ENCODE assay signal across 23 cellular contexts in genomic region chr12:104415308-104415980, GRCh38. TPM values are rescaled to one million over a fixed set of nuclear protein-coding genes. Genes with fewer than 3 reads are reported as not detected.
A peak's percentile ranks its signal among the peaks of the same experiment; 100 is the strongest.
DNase-seq lines count a peak whose midpoint lies in the region; ATAC-seq and TF ChIP-seq lines count a peak whose summit lies in the region.
"Had no signal": no experiment of that assay in that cellular context is flagged by ENCODE, and none has a peak within 500 bp of the region (broad histone marks: within the 10 kb centered on the region; RNA-seq: fewer than 3 reads in every experiment).

No MANE protein-coding gene starts in this region.

- CTCF ChIA-PET in HCT116 (lab: Charles Lee), result no interaction called here
- CTCF ChIA-PET in OCI-LY7 (lab: Charles Lee; ENCODE audit: unreplicated experiment), result no interaction called here
- CTCF ChIA-PET in Caco-2 (lab: Charles Lee), result no interaction called here

- H2AFZ ChIP-seq in HCT116 (ENCODE audit: low read depth, low read length, poor library complexity, severe bottlenecking) (no peak overlapping the region), OCI-LY7 (ENCODE audit: low read length) (no peak overlapping the region)

- no peak overlapping the region for H3K4me3 ChIP-seq in HCT116 (replicated peaks in 1 of 2; ENCODE audit: low read depth in 1 of 2, low read length in 2 of 2)
- H3K4me3 ChIP-seq in HUES6 (ENCODE audit: low read depth, low read length), result no peak overlapping the region
- H3K4me3 ChIP-seq in OCI-LY7 (ENCODE audit: low read depth, low read length, poor library complexity, severe bottlenecking), result no peak overlapping the region
- H3K4me3 ChIP-seq in endodermal cell (ENCODE audit: low read length), result no peak overlapping the region
- H3K4me3 ChIP-seq in Caco-2 (ENCODE audit: low read depth, low read length), result no peak overlapping the region
- H3K4me3 ChIP-seq: A549; BLaER1 treated with 17β-estradiol and CSF1 and Interleukin-3, amounts not matched to agents 10 nM and 100 nM; HAP-1 had no signal

- RAD21 ChIA-PET in HCT116 (lab: Charles Lee; ENCODE audit: low non-redundant PET in 1 of 2, low total read pairs in 2 of 2, uncharacterized antibody in 2 of 2, unreplicated experiment in 2 of 2), result no interaction called here

- H3K9me3 ChIP-seq in HCT116 (ENCODE audit: control insufficient read depth in 1 of 2, insufficient read depth in 1 of 2, low read depth in 1 of 2, low read length in 2 of 2) (no peaks in the 10 kb centered on the region), HUES6 (ENCODE audit: control insufficient read depth, insufficient read depth, low read depth, low read length) (no peaks in the 10 kb centered on the region), OCI-LY7 (ENCODE audit: low read length) (no peaks in the 10 kb centered on the region), endodermal cell (ENCODE audit: control insufficient read depth, low read length) (peaks cover under 1% of the 10 kb centered on the region), Caco-2 (no peaks in the 10 kb centered on the region)
- H3K9me3 ChIP-seq: A549, BE2C, HAP-1 had no signal

- H3K4me1 Mint-ChIP-seq in endodermal cell, result peaks cover 20% of the 10 kb centered on the region
- peaks cover 5% of the 10 kb centered on the region for H3K4me1 Mint-ChIP-seq in Caco-2 (ENCODE audit: low read depth, unreplicated experiment)
- H3K4me1 Mint-ChIP-seq: CD14-positive monocyte; CD8-positive, alpha-beta memory T cell had no signal

- H3K4me1 ChIP-seq in HCT116 (ENCODE audit: control insufficient read depth in 1 of 2, insufficient read depth in 2 of 2, low read length in 2 of 2) (peaks cover 46 to 60% of the 10 kb centered on the region in 2 experiments), HUES6 (ENCODE audit: control insufficient read depth, insufficient read depth, low read length) (peaks cover 47% of the 10 kb centered on the region), OCI-LY7 (ENCODE audit: insufficient read depth, low read length, poor library complexity, severe bottlenecking) (peaks cover 19% of the 10 kb centered on the region), endodermal cell (ENCODE audit: control insufficient read depth, insufficient read depth, low read length) (peaks cover 7% of the 10 kb centered on the region), Caco-2 (no peaks in the 10 kb centered on the region)
- H3K4me1 ChIP-seq: BLaER1 treated with 17β-estradiol and CSF1 and Interleukin-3, amounts not matched to agents 10 nM and 100 nM; HAP-1 had no signal

- TF ChIP-seq RAD21 in HCT116 (IDR thresholded peaks at IDR 0.05; ENCODE audit: low read depth), result no peak

- TF ChIP-seq POLR2A in HCT116 (IDR thresholded peaks at IDR 0.05; ENCODE audit: borderline replicate concordance, extremely low read depth, insufficient read depth, insufficient read length), result no peak

- POLR2A ChIA-PET in HCT116 (lab: Charles Lee), result no interaction called here
- POLR2A ChIA-PET in OCI-LY7 (lab: Charles Lee), result no interaction called here
- POLR2A ChIA-PET in Caco-2 (lab: Charles Lee), result no interaction called here

- DNase-seq in HCT116 (ENCODE audit: low read depth, low spot score) (no peak), OCI-LY7 (ENCODE audit: low spot score) (no peak), endodermal cell (peak; percentile 71), NCI-H2227 treated with DMSO at 0.1 percent for 48 hours (lab: John Stamatoyannopoulos, UW) (no peak), T-helper 2 cell (no peak), Caco-2 (no peak), GM13977 (ENCODE audit: low spot score) (no peak)
- DNase-seq: 8988T; ACHN; AML-193; BE2C; Calu3; CD4-positive, alpha-beta T cell; CD8-positive, alpha-beta memory T cell; DMS53; DMS79 treated with DMSO at 0.1 percent for 48 hours; GF-D8; GOT3 had no signal

- BruUV-seq in HCT116 (replicated peaks; lab: Mats Ljungman, UMichigan) (no TSS peak), OCI-LY7 (replicated peaks; lab: Mats Ljungman, UMichigan) (no TSS peak), Caco-2 (replicated peaks; lab: Mats Ljungman, UMichigan) (no TSS peak)

- H3K9me3 Mint-ChIP-seq in endodermal cell (no peaks in the 10 kb centered on the region), Caco-2 (ENCODE audit: unreplicated experiment) (no peaks in the 10 kb centered on the region)
- H3K9me3 Mint-ChIP-seq: CD4-positive, alpha-beta T cell; CD8-positive, alpha-beta memory T cell had no signal

- TF ChIP-seq CTCF in HCT116 (IDR thresholded peaks at IDR 0.05 in 2 of 3, conservative IDR thresholded peaks at IDR 0.05 in 1 of 3; ENCODE audit: borderline replicate concordance in 1 of 3, insufficient read depth in 1 of 3, low read depth in 2 of 3, low read length in 2 of 3) (no peak), OCI-LY7 (conservative IDR thresholded peaks at IDR 0.05; ENCODE audit: low read length) (no peak), endodermal cell (conservative IDR thresholded peaks at IDR 0.05) (no peak), Caco-2 (IDR thresholded peaks at IDR 0.05; ENCODE audit: insufficient read depth in 1 of 2, low read depth in 1 of 2, low read length in 1 of 2, severe bottlenecking in 1 of 2, unreplicated experiment in 1 of 2) (no peak), GM13977 (IDR thresholded peaks at IDR 0.05; ENCODE audit: extremely low read depth, insufficient read depth, missing control alignments) (no peak)

- intact Hi-C loops in HCT116 (cut with micrococcal nuclease) (no loop called here), OCI-LY7 (cut with micrococcal nuclease; ENCODE audit: unreplicated experiment) (no loop called here), Caco-2 (cut with micrococcal nuclease; ENCODE audit: unreplicated experiment) (no loop called here)

- in situ Hi-C loops in GM13977 (cut with MboI; ENCODE audit: low pct_unique_long_range_greater_than_20kb, low sequenced_read_pairs, unreplicated experiment), result no loop called here

- H3K4me3 Mint-ChIP-seq in endodermal cell, result no peak overlapping the region
- H3K4me3 Mint-ChIP-seq in Caco-2 (ENCODE audit: unreplicated experiment), result no peak overlapping the region
- H3K4me3 Mint-ChIP-seq: CD14-positive monocyte; CD4-positive, alpha-beta T cell; CD8-positive, alpha-beta memory T cell had no signal

- H4K20me1 ChIP-seq in HCT116 (ENCODE audit: insufficient read depth) (no peaks in the 10 kb centered on the region), OCI-LY7 (ENCODE audit: insufficient read depth, low read length) (no peaks in the 10 kb centered on the region)
- H4K20me1 ChIP-seq: BLaER1 treated with 17β-estradiol and CSF1 and Interleukin-3, amounts not matched to agents 10 nM and 100 nM had no signal

- H3K9ac ChIP-seq in HCT116 (ENCODE audit: low read length), result no peak overlapping the region
- H3K9ac ChIP-seq in HUES6 (ENCODE audit: low read length), result no peak overlapping the region
- peak overlapping the region; percentile 15 for H3K9ac ChIP-seq in endodermal cell (ENCODE audit: extremely low read depth, low read length, poor library complexity, severe bottlenecking)
- H3K9ac ChIP-seq: BLaER1 treated with 17β-estradiol and CSF1 and Interleukin-3, amounts not matched to agents 10 nM and 100 nM had no signal

- H3K27me3 Mint-ChIP-seq in endodermal cell (ENCODE audit: insufficient read depth) (peaks cover 11% of the 10 kb centered on the region), Caco-2 (ENCODE audit: insufficient read depth, unreplicated experiment) (no peaks in the 10 kb centered on the region)
- H3K27me3 Mint-ChIP-seq: CD4-positive, alpha-beta T cell had no signal

- H3K27ac ChIP-seq in HCT116 (ENCODE audit: low read depth, low read length), result peak overlapping the region; percentile 28; the same call in 1 of the 2 replicates
- peak overlapping the region; percentile 53; the same call in 1 of the 2 replicates for H3K27ac ChIP-seq in HUES6 (ENCODE audit: low read depth, low read length)
- no peak overlapping the region for H3K27ac ChIP-seq in OCI-LY7 (ENCODE audit: low read depth, low read length, poor library complexity, severe bottlenecking)
- H3K27ac ChIP-seq in endodermal cell (ENCODE audit: low read depth, low read length), result peak overlapping the region; percentile 21
- H3K27ac ChIP-seq: A549; BLaER1 treated with 17β-estradiol and CSF1 and Interleukin-3, amounts not matched to agents 10 nM and 100 nM had no signal

- H3K36me3 ChIP-seq in HCT116 (ENCODE audit: control insufficient read depth in 1 of 2, insufficient read depth in 2 of 2, low read length in 2 of 2), result no peaks in the 10 kb centered on the region
- no peaks in the 10 kb centered on the region for H3K36me3 ChIP-seq in HUES6 (ENCODE audit: control insufficient read depth, insufficient read depth, low read length)
- H3K36me3 ChIP-seq in OCI-LY7 (ENCODE audit: insufficient read depth, low read length), result no peaks in the 10 kb centered on the region
- H3K36me3 ChIP-seq in endodermal cell (ENCODE audit: control insufficient read depth, insufficient read depth, low read length), result no peaks in the 10 kb centered on the region
- no peaks in the 10 kb centered on the region for H3K36me3 ChIP-seq in Caco-2 (ENCODE audit: control insufficient read depth, insufficient read depth, low read length)
- H3K36me3 ChIP-seq: BE2C; BLaER1 treated with 17β-estradiol and CSF1 and Interleukin-3, amounts not matched to agents 10 nM and 100 nM; HAP-1 had no signal

- no peaks in the 10 kb centered on the region for H3K36me3 Mint-ChIP-seq in endodermal cell (ENCODE audit: low read depth)
- H3K36me3 Mint-ChIP-seq in Caco-2 (ENCODE audit: insufficient read depth, unreplicated experiment), result no peaks in the 10 kb centered on the region
- H3K36me3 Mint-ChIP-seq: CD14-positive monocyte; CD8-positive, alpha-beta memory T cell had no signal

- H3K27ac Mint-ChIP-seq in endodermal cell (no peak overlapping the region), Caco-2 (ENCODE audit: unreplicated experiment) (no peak overlapping the region)
- H3K27ac Mint-ChIP-seq: CD14-positive monocyte; CD4-positive, alpha-beta T cell; CD8-positive, alpha-beta memory T cell had no signal

- no peak for ATAC-seq in HCT116
- ATAC-seq: A549 had no signal

- H3K27me3 ChIP-seq in HCT116 (ENCODE audit: insufficient read depth, low read length) (no peaks in the 10 kb centered on the region), HUES6 (ENCODE audit: control insufficient read depth, insufficient read depth, low read length) (no peaks in the 10 kb centered on the region), endodermal cell (ENCODE audit: control insufficient read depth, insufficient read depth, low read length, poor library complexity, severe bottlenecking) (no peaks in the 10 kb centered on the region), Caco-2 (replicated peaks; ENCODE audit: control insufficient read depth, insufficient read depth, low read length) (no peaks in the 10 kb centered on the region; the same call in 1 of the 2 replicates)
- H3K27me3 ChIP-seq: BE2C; BLaER1 treated with 17β-estradiol and CSF1 and Interleukin-3, amounts not matched to agents 10 nM and 100 nM had no signal

- H3K9me2 ChIP-seq in HCT116 (ENCODE audit: insufficient read depth) (no peaks in the 10 kb centered on the region), OCI-LY7 (ENCODE audit: insufficient read depth, low read length) (no peaks in the 10 kb centered on the region)

- peak overlapping the region; percentile 60; the same call in 1 of the 2 replicates for H3K4me2 ChIP-seq in HCT116 (ENCODE audit: low read length)
- H3K4me2 ChIP-seq in OCI-LY7 (ENCODE audit: low read length), result peak overlapping the region; percentile 63; the same call in 1 of the 2 replicates
- H3K4me2 ChIP-seq: A549; BLaER1 treated with 17β-estradiol and CSF1 and Interleukin-3, amounts not matched to agents 10 nM and 100 nM had no signal

- H3K79me2 ChIP-seq in HCT116 (ENCODE audit: insufficient read depth, low read length) (no peaks in the 10 kb centered on the region), OCI-LY7 (ENCODE audit: insufficient read depth, low read depth, low read length) (no peaks in the 10 kb centered on the region)

- 75 to 76% methylated on average over 5 to 8 of the region's 10 CpGs for WGBS in endodermal cell (ENCODE audit: insufficient coverage in 1 of 2, insufficient read length in 1 of 2), 2 experiments

RNA-seq across cellular contexts. Expression of gene CHST11, which starts 41.3 kb away (rescaled TPM):
- 10.1 TPM for total RNA-seq in HCT116 (2021; ENCODE audit: unreplicated experiment)
- polyA plus RNA-seq in HCT116 (2012), result 6.8 and 7.3 TPM in 2 replicates
- 35.8 and 41.6 TPM in 2 replicates for total RNA-seq in OCI-LY7 (2014; rRNA removed; shearing (Covaris generic))
- total RNA-seq in OCI-LY7 (2022), result 15.2 and 16.8 TPM in 2 replicates
- total RNA-seq in endodermal cell, result 10 to 100 TPM; 30.7 to 36.2 TPM
- polyA plus RNA-seq in endodermal cell (2013, experiment 1 of 2), result 17.3 TPM
- 17.2 TPM for polyA plus RNA-seq in endodermal cell (2013, experiment 2 of 2)
- total RNA-seq in Caco-2 (2022), result 0.25 and 0.97 TPM in 2 replicates
